Comparison of ENCODE assay signal across 2 cellular contexts in the genomic region with DNA sequence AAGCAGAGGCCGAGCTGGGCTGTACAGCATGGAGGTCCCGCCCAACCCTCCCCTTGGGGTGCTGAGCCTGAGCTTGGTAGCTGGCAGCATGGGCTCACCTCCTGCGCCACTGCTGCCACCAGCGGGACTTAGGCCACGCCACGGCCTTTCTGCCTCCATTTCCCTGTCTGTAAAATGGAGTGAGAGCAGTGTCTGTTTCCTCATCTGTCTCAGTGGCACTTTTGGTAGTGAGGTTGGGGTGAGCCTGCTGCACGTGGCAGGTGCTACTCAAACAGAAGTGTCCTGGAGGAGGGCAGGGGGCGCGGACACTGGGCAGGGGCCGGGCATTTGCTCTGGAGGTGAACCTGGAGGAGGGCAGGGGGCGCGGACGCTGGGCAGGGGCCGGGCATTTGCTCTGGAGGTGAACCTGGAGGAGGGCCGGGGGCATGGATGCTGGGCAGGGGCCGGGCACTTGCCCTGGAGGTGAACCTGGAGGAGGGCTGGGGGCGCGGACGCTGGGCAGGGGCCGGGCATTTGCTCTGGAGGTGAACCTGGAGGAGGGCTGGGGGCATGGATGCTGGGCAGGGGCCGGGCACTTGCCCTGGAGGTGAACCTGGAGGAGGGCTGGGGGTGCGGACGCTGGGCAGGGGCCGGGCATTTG. TPM values are rescaled to one million over a fixed set of nuclear protein-coding genes. Genes with fewer than 3 reads are reported as not detected.
"Had no signal": no experiment of that assay in that cellular context is flagged by ENCODE, and none has a peak within 500 bp of the region (broad histone marks: within the 10 kb centered on the region; RNA-seq: fewer than 3 reads in every experiment).

No MANE protein-coding gene starts in this region.

RNA-seq across cellular contexts. Expression of gene ADM2, which starts 48.4 kb away (rescaled TPM):
- total RNA-seq: LHCN-M2 had no signal

RNA-seq across cellular contexts. Expression of gene MIOX, which starts 53.7 kb away (rescaled TPM):
- total RNA-seq: LHCN-M2, SJSA1 had no signal
